ENCODE assay signal across 17 cellular contexts in genomic region chr7:66837661-66838060, GRCh38.
DNase-seq lines count a peak whose midpoint lies in the region; ATAC-seq and TF ChIP-seq lines count a peak whose summit lies in the region.
"Had no signal": no experiment of that assay in that cellular context is flagged by ENCODE, and none has a peak within 500 bp of the region (broad histone marks: within the 10 kb centered on the region; RNA-seq: fewer than 3 reads in every experiment).

No MANE protein-coding gene starts in this region.

- no peak overlapping the region for H3K27ac ChIP-seq in neuronal stem cell (replicated peaks; ENCODE audit: low read length)
- no peak overlapping the region for H3K27ac ChIP-seq in A673 (ENCODE audit: low read depth, low read length, poor library complexity, severe bottlenecking)
- H3K27ac ChIP-seq in tibial artery: no peak overlapping the region
- H3K27ac ChIP-seq: 22Rv1, A549, BLaER1, GM23248 had no signal

- no peak overlapping the region for H2BK120ac ChIP-seq in neuronal stem cell (ENCODE audit: low read depth, low read length)

- no peak overlapping the region for H4K8ac ChIP-seq in neuronal stem cell (ENCODE audit: low read depth, low read length)

- H3K36me3 ChIP-seq in neuronal stem cell (replicated peaks in 1 of 2; ENCODE audit: control insufficient read depth in 2 of 2, insufficient read depth in 2 of 2, low read length in 2 of 2) (no peaks in the 10 kb centered on the region), A673 (ENCODE audit: insufficient read depth, low read length, poor library complexity, severe bottlenecking) (no peaks in the 10 kb centered on the region), tibial artery (no peaks in the 10 kb centered on the region)
- H3K36me3 ChIP-seq: BLaER1, HAP-1 had no signal

- H3K18ac ChIP-seq in neuronal stem cell (ENCODE audit: low read length): no peak overlapping the region

- H3K9me3 ChIP-seq in neuronal stem cell (replicated peaks in 1 of 2; ENCODE audit: control insufficient read depth in 2 of 2, insufficient read depth in 1 of 2, low read depth in 1 of 2, low read length in 2 of 2) (peaks cover 0 to 4% of the 10 kb centered on the region in 2 donors), A673 (ENCODE audit: low read depth, low read length, poor library complexity, severe bottlenecking) (no peaks in the 10 kb centered on the region), tibial artery (no peaks in the 10 kb centered on the region)

- no peaks in the 10 kb centered on the region for H3K79me1 ChIP-seq in neuronal stem cell (ENCODE audit: low read depth, low read length)

- H3K4me1 Mint-ChIP-seq in chondrocyte (ENCODE audit: low read depth): no peaks in the 10 kb centered on the region
- no peaks in the 10 kb centered on the region for H3K4me1 Mint-ChIP-seq in stimulated activated effector memory CD8-positive, alpha-beta T cell treated with anti-CD3 and anti-CD28 coated beads, Interleukin-12 subunit alpha, Interleukin-12 subunit beta, amount 100 ng/mL, for 72 hours
- H3K4me1 Mint-ChIP-seq: CD8-positive, alpha-beta memory T cell had no signal

- TF ChIP-seq CTCF in chondrocyte (IDR thresholded peaks at IDR 0.05) (no peak), A673 (conservative IDR thresholded peaks at IDR 0.05; ENCODE audit: low read depth, low read length) (no peak), tibial artery (IDR thresholded peaks at IDR 0.05) (no peak)

- POLR2A ChIA-PET in A673 (lab: Charles Lee; ENCODE audit: low non-redundant PET): no interaction called here

- H3K4me3 ChIP-seq in neuronal stem cell (ENCODE audit: low read length in 2 of 2): no peak overlapping the region
- no peak overlapping the region for H3K4me3 ChIP-seq in A673 (ENCODE audit: low read depth, low read length, poor library complexity, severe bottlenecking)
- H3K4me3 ChIP-seq in tibial artery: no peak overlapping the region
- H3K4me3 ChIP-seq: A549, BLaER1, GM12878, GM23248, HAP-1 had no signal

- no peak overlapping the region for H3K23ac ChIP-seq in neuronal stem cell (ENCODE audit: low read depth, low read length, poor library complexity)

- no peaks in the 10 kb centered on the region for H3K27me3 ChIP-seq in neuronal stem cell (ENCODE audit: control insufficient read depth in 3 of 3, insufficient read depth in 3 of 3, low read depth in 1 of 3, low read length in 3 of 3)
- no peaks in the 10 kb centered on the region for H3K27me3 ChIP-seq in A673 (replicated peaks; ENCODE audit: insufficient read depth, low read depth, low read length, poor library complexity)
- H3K27me3 ChIP-seq in tibial artery: no peaks in the 10 kb centered on the region
- H3K27me3 ChIP-seq: BLaER1 had no signal

- peak overlapping the region; percentile 26 for H2BK15ac ChIP-seq in neuronal stem cell (ENCODE audit: low read length)

- no TSS peak for BruUV-seq in A673 (replicated peaks; lab: Mats Ljungman, UMichigan)

- no peak overlapping the region for H2BK5ac ChIP-seq in neuronal stem cell (ENCODE audit: low read length)

- H3K4ac ChIP-seq in neuronal stem cell (ENCODE audit: low read length): no peak overlapping the region

- no peak overlapping the region for H3K14ac ChIP-seq in neuronal stem cell (ENCODE audit: low read length)

- no peak for DNase-seq in activated naive CD4-positive, alpha-beta T cell treated with anti-CD3 and anti-CD28 coated beads, Interleukin-2, amount 50 U/mL, for 72 hours (ENCODE audit: low spot score in 2 of 2)
- no peak for DNase-seq in activated naive CD4-positive, alpha-beta T cell treated with anti-CD3 and anti-CD28 coated beads, Interleukin-2, amount 50 U/mL, for 16 hours
- peak; percentile 50 for DNase-seq in chondrocyte (ENCODE audit: low spot score)
- no peak for DNase-seq in neuronal stem cell (ENCODE audit: low spot score)
- no peak for DNase-seq in stimulated activated effector memory CD8-positive, alpha-beta T cell treated with anti-CD3 and anti-CD28 coated beads, Interleukin-12 subunit alpha, Interleukin-12 subunit beta, amount 100 ng/mL, for 72 hours (ENCODE audit: low spot score in 2 of 2)
- DNase-seq in A673 (ENCODE audit: low spot score): no peak
- DNase-seq in tibial artery: no peak
- no peak for DNase-seq in C1 segment of cervical spinal cord (lab: John Stamatoyannopoulos, UW)
- DNase-seq: COR-L47, DMS 273 treated with DMSO at 0.1 percent for 48 hours, GM23248 had no signal

- CTCF ChIA-PET in A673 (lab: Charles Lee): no interaction called here

- H2BK12ac ChIP-seq in neuronal stem cell (ENCODE audit: low read length): no peak overlapping the region

- no peaks in the 10 kb centered on the region for H3K36me3 Mint-ChIP-seq in activated naive CD4-positive, alpha-beta T cell treated with anti-CD3 and anti-CD28 coated beads, Interleukin-2, amount 50 U/mL, for 72 hours
- H3K36me3 Mint-ChIP-seq in chondrocyte (ENCODE audit: low read depth): no peaks in the 10 kb centered on the region
- no peaks in the 10 kb centered on the region for H3K36me3 Mint-ChIP-seq in stimulated activated effector memory CD8-positive, alpha-beta T cell treated with anti-CD3 and anti-CD28 coated beads, Interleukin-12 subunit alpha, Interleukin-12 subunit beta, amount 100 ng/mL, for 72 hours
- H3K36me3 Mint-ChIP-seq: CD8-positive, alpha-beta memory T cell had no signal

- no CpG with 5 or more reads among the region's 9 CpGs for WGBS in neuronal stem cell (ENCODE audit: extremely low coverage in 2 of 2, insufficient read length in 2 of 2, insufficient replicate concordance in 1 of 2), 2 donors

- H3K4me2 ChIP-seq in neuronal stem cell (ENCODE audit: insufficient read depth, low read length, poor library complexity, severe bottlenecking): no peak overlapping the region
- H3K4me2 ChIP-seq: A549, BLaER1 had no signal

- H2AFZ ChIP-seq in neuronal stem cell (ENCODE audit: low read length): no peak overlapping the region
- H2AFZ ChIP-seq: GM23248 had no signal

- peak overlapping the region; percentile 29 to 68 for H3K27ac Mint-ChIP-seq in activated naive CD4-positive, alpha-beta T cell treated with anti-CD3 and anti-CD28 coated beads, Interleukin-2, amount 50 U/mL, for 72 hours
- H3K27ac Mint-ChIP-seq in chondrocyte (ENCODE audit: unreplicated experiment): no peak overlapping the region
- H3K27ac Mint-ChIP-seq in stimulated activated effector memory CD8-positive, alpha-beta T cell treated with anti-CD3 and anti-CD28 coated beads, Interleukin-12 subunit alpha, Interleukin-12 subunit beta, amount 100 ng/mL, for 72 hours: peak overlapping the region; percentile 14
- H3K27ac Mint-ChIP-seq: CD8-positive, alpha-beta memory T cell had no signal

- no peak overlapping the region for H4K91ac ChIP-seq in neuronal stem cell (ENCODE audit: low read depth, low read length, poor library complexity)

- peak overlapping the region; percentile 79 for H2AK5ac ChIP-seq in neuronal stem cell (ENCODE audit: low read depth, low read length)

- intact Hi-C loops in A673 (cut with micrococcal nuclease; ENCODE audit: unreplicated experiment): no loop called here
- intact Hi-C loops in tibial artery (cut with DNase I; ENCODE audit: low total_unique reads): no loop called here

- H3K4me1 ChIP-seq in neuronal stem cell (ENCODE audit: control insufficient read depth in 2 of 2, insufficient read depth in 1 of 2, low read depth in 1 of 2, low read length in 2 of 2) (no peaks in the 10 kb centered on the region), A673 (ENCODE audit: insufficient read depth, low read length, poor library complexity, severe bottlenecking) (no peaks in the 10 kb centered on the region), tibial artery (no peaks in the 10 kb centered on the region)
- H3K4me1 ChIP-seq: A549, BLaER1, HAP-1 had no signal

- no peak overlapping the region for H3K4me3 Mint-ChIP-seq in chondrocyte (ENCODE audit: unreplicated experiment)
- H3K4me3 Mint-ChIP-seq in stimulated activated effector memory CD8-positive, alpha-beta T cell treated with anti-CD3 and anti-CD28 coated beads, Interleukin-12 subunit alpha, Interleukin-12 subunit beta, amount 100 ng/mL, for 72 hours: no peak overlapping the region
- H3K4me3 Mint-ChIP-seq: CD8-positive, alpha-beta memory T cell had no signal

- no peaks in the 10 kb centered on the region for H3K27me3 Mint-ChIP-seq in chondrocyte (ENCODE audit: low read depth)

- no peak for ATAC-seq in activated naive CD4-positive, alpha-beta T cell treated with anti-CD3 and anti-CD28 coated beads, Interleukin-2, amount 50 U/mL, for 72 hours
- no peak for ATAC-seq in stimulated activated effector memory CD8-positive, alpha-beta T cell treated with anti-CD3 and anti-CD28 coated beads, Interleukin-12 subunit alpha, Interleukin-12 subunit beta, amount 100 ng/mL, for 72 hours

- H3K9ac ChIP-seq in neuronal stem cell (ENCODE audit: low read depth, low read length, poor library complexity): no peak overlapping the region
- H3K9ac ChIP-seq: BLaER1, GM23248 had no signal

- H3K9me3 Mint-ChIP-seq in activated naive CD4-positive, alpha-beta T cell treated with anti-CD3 and anti-CD28 coated beads, Interleukin-2, amount 50 U/mL, for 72 hours: no peaks in the 10 kb centered on the region
- H3K9me3 Mint-ChIP-seq in chondrocyte (ENCODE audit: low read depth): peaks cover 6% of the 10 kb centered on the region
- H3K9me3 Mint-ChIP-seq in stimulated activated effector memory CD8-positive, alpha-beta T cell treated with anti-CD3 and anti-CD28 coated beads, Interleukin-12 subunit alpha, Interleukin-12 subunit beta, amount 100 ng/mL, for 72 hours: no peaks in the 10 kb centered on the region
